Comparison of ENCODE assay signal across 37 cellular contexts in the genomic region with DNA sequence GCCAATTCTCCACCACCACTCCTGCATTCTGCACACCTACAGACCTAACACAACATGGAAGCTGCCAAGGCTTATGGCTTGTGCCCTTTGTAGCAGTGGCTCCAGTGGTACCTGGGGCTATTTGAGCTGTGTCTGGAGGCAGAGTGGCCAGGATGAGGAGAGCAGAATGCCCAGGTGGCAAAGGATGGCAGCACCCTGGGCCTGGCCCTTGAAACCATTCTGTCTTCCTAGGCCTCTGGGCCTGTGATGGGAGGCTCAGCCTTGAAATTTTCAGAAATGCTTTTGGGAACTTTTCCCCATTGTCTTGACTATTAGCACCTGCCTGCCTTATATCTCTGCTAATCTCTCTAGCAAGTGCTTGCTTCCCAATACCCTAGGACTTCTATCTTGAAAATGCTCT.
"Had no signal": no experiment of that assay in that cellular context is flagged by ENCODE, and none has a peak within 500 bp of the region (broad histone marks: within the 10 kb centered on the region; RNA-seq: fewer than 3 reads in every experiment).

No MANE protein-coding gene starts in this region.

- H3K36me3 ChIP-seq: adrenal gland, brain microvascular endothelial cell, breast epithelium had no signal

- H3K36me3 Mint-ChIP-seq: activated CD4-positive, alpha-beta memory T cell treated with anti-CD3 and anti-CD28 coated beads for 36 hours; activated naive CD8-positive, alpha-beta T cell treated with anti-CD3 and anti-CD28 coated beads for 36 hours had no signal

- H3K4me1 Mint-ChIP-seq: activated B cell treated with CpG ODN at 0.5 μM for 24 hours; activated CD4-positive, alpha-beta T cell treated with anti-CD3 and anti-CD28 coated beads, Interleukin-2, amount 10 ng/mL, durations not matched to agents 24 days and 14 days; activated naive CD8-positive, alpha-beta T cell treated with anti-CD3 and anti-CD28 coated beads for 36 hours; activated T-helper 17 cell treated with anti-CD3 and anti-CD28 coated beads, Interleukin-2, amount 50 U/mL, for 72 hours had no signal

- H3K4me1 ChIP-seq: adrenal gland, body of pancreas, breast epithelium had no signal

- H3K27ac Mint-ChIP-seq: activated B cell treated with CpG ODN at 0.5 μM for 24 hours; activated CD4-positive, alpha-beta memory T cell treated with anti-CD3 and anti-CD28 coated beads for 36 hours; activated CD4-positive, alpha-beta T cell treated with anti-CD3 and anti-CD28 coated beads, Interleukin-2, amount 10 ng/mL, durations not matched to agents 24 days and 14 days; activated CD8-positive, alpha-beta T cell treated with anti-CD3 and anti-CD28 coated beads for 36 hours; activated naive CD4-positive, alpha-beta T cell treated with anti-CD3 and anti-CD28 coated beads for 36 hours; activated naive CD8-positive, alpha-beta T cell treated with anti-CD3 and anti-CD28 coated beads for 36 hours; activated T-cell treated with anti-CD3 and anti-CD28 coated beads, Interleukin-2, amount 50 U/mL, for 72 hours; activated T-helper 1 cell treated with anti-CD3 and anti-CD28 coated beads, Interleukin-12 subunit alpha, Interleukin-12 subunit beta, Interleukin-2, Interleukin-4 antibody, amounts not matched to agents 30 ng/mL and 10 ng/mL and 1 ng/mL, durations not matched to agents 14 hours and 24 hours and 36 hours; activated T-helper 17 cell treated with anti-CD3 and anti-CD28 coated beads, Interleukin-2, amount 50 U/mL, for 72 hours; T-helper 1 cell treated with Interleukin-12 subunit alpha and Interleukin-12 subunit beta and Interleukin-4 antibody, amounts not matched to agents 30 μg/mL and 1 μg/mL, for 36 hours; T-helper 2 cell treated with Interferon-gamma antibody and Interleukin-4, amounts not matched to agents 5 μg/mL and 100 μg/mL, for 36 hours had no signal

- H3K9me3 ChIP-seq: adrenal gland had no signal

- ATAC-seq: activated CD8-positive, alpha-beta T cell treated with anti-CD3 and anti-CD28 coated beads for 36 hours; activated naive CD4-positive, alpha-beta T cell treated with anti-CD3 and anti-CD28 coated beads, Interleukin-2, amount 50 U/mL, for 72 hours; activated T-cell treated with anti-CD3 and anti-CD28 coated beads, Interleukin-2, amount 50 U/mL, for 4 hours; activated T-cell treated with anti-CD3 and anti-CD28 coated beads, Interleukin-2, amount 50 U/mL, for 72 hours; activated T-helper 17 cell treated with anti-CD3 and anti-CD28 coated beads, Interleukin-2, amount 50 U/mL, for 72 hours; body of pancreas had no signal

- DNase-seq: activated B cell treated with CpG ODN at 0.5 μM for 24 hours; activated CD4-positive, alpha-beta memory T cell treated with anti-CD3 and anti-CD28 coated beads for 36 hours; activated CD4-positive, alpha-beta T cell treated with anti-CD3 and anti-CD28 coated beads for 4 hours; activated CD4-positive, alpha-beta T cell treated with anti-CD3 and anti-CD28 coated beads, Interleukin-2, amount 10 ng/mL, durations not matched to agents 24 days and 14 days; activated CD4-positive, alpha-beta T cell treated with anti-CD3 and anti-CD28 coated beads, Interleukin-2, amount 50 U/mL, for 1 hour; activated CD4-positive, alpha-beta T cell treated with anti-CD3 and anti-CD28 coated beads, Interleukin-2, amount 50 U/mL, for 4 hours; activated CD4-positive, CD25-positive, alpha-beta regulatory T cell treated with anti-CD3 and anti-CD28 coated beads, Interleukin-2, amount 50 U/mL, for 72 hours; activated CD8-positive, alpha-beta memory T cell treated with anti-CD3 and anti-CD28 coated beads, Interleukin-2, amount 50 U/mL, for 4 hours; activated CD8-positive, alpha-beta T cell treated with anti-CD3 and anti-CD28 coated beads for 36 hours; activated effector memory CD4-positive, alpha-beta T cell treated with anti-CD3 and anti-CD28 coated beads, Interleukin-2, amount 50 U/mL, for 16 hours; activated gamma-delta T cell treated with Interleukin-2 at 50 U/mL for 16 hours; activated naive CD4-positive, alpha-beta T cell; activated naive CD4-positive, alpha-beta T cell treated with anti-CD3 and anti-CD28 coated beads for 36 hours; activated naive CD4-positive, alpha-beta T cell treated with anti-CD3 and anti-CD28 coated beads, Interleukin-2, amount 50 U/mL, for 16 hours; activated naive CD8-positive, alpha-beta T cell treated with anti-CD3 and anti-CD28 coated beads for 36 hours; activated T-cell treated with anti-CD3 and anti-CD28 coated beads for 4 hours; activated T-cell treated with anti-CD3 and anti-CD28 coated beads, Interleukin-2, amount 50 U/mL, for 1 hour; activated T-cell treated with anti-CD3 and anti-CD28 coated beads, Interleukin-2, amount 50 U/mL, for 4 hours; activated T-cell treated with anti-CD3 and anti-CD28 coated beads, Interleukin-2, amount 50 U/mL, for 72 hours; adrenal gland; amniotic stem cell; aorta; body of pancreas; brain microvascular endothelial cell; central memory CD4-positive, alpha-beta T cell; T-helper 1 cell; T-helper 2 cell; T-helper 9 cell had no signal

- H3K27me3 ChIP-seq: adrenal gland, body of pancreas, brain microvascular endothelial cell, breast epithelium had no signal

- H3K27ac ChIP-seq: adrenal gland, body of pancreas, brain microvascular endothelial cell, breast epithelium, VCaP had no signal

- FAIRE-seq: astrocyte, TTC549 had no signal

- H3K4me3 Mint-ChIP-seq: activated B cell treated with CpG ODN at 0.5 μM for 24 hours; activated CD4-positive, alpha-beta memory T cell treated with anti-CD3 and anti-CD28 coated beads for 36 hours; activated CD4-positive, alpha-beta T cell treated with anti-CD3 and anti-CD28 coated beads, Interleukin-2, amount 10 ng/mL, durations not matched to agents 24 days and 14 days; activated CD8-positive, alpha-beta T cell treated with anti-CD3 and anti-CD28 coated beads for 36 hours; activated naive CD4-positive, alpha-beta T cell treated with anti-CD3 and anti-CD28 coated beads for 36 hours; activated naive CD8-positive, alpha-beta T cell treated with anti-CD3 and anti-CD28 coated beads for 36 hours; activated T-cell treated with anti-CD3 and anti-CD28 coated beads, Interleukin-2, amount 50 U/mL, for 4 hours; activated T-cell treated with anti-CD3 and anti-CD28 coated beads, Interleukin-2, amount 50 U/mL, for 72 hours; activated T-helper 1 cell treated with anti-CD3 and anti-CD28 coated beads, Interleukin-12 subunit alpha, Interleukin-12 subunit beta, Interleukin-2, Interleukin-4 antibody, amounts not matched to agents 30 ng/mL and 10 ng/mL and 1 ng/mL, durations not matched to agents 14 hours and 24 hours and 36 hours; activated T-helper 17 cell treated with anti-CD3 and anti-CD28 coated beads, Interleukin-2, amount 50 U/mL, for 72 hours; T-helper 1 cell treated with Interleukin-12 subunit alpha and Interleukin-12 subunit beta and Interleukin-4 antibody, amounts not matched to agents 30 μg/mL and 1 μg/mL, for 36 hours; T-helper 2 cell treated with Interferon-gamma antibody and Interleukin-4, amounts not matched to agents 5 μg/mL and 100 μg/mL, for 36 hours had no signal

- H3K27me3 Mint-ChIP-seq: activated B cell treated with CpG ODN at 0.5 μM for 24 hours; activated CD4-positive, alpha-beta memory T cell treated with anti-CD3 and anti-CD28 coated beads for 36 hours; activated CD8-positive, alpha-beta T cell treated with anti-CD3 and anti-CD28 coated beads for 36 hours; activated naive CD8-positive, alpha-beta T cell treated with anti-CD3 and anti-CD28 coated beads for 36 hours; activated T-helper 17 cell treated with anti-CD3 and anti-CD28 coated beads, Interleukin-2, amount 50 U/mL, for 72 hours had no signal

- H3K4me3 ChIP-seq: adrenal gland, body of pancreas, breast epithelium had no signal
